In the genomic region with DNA sequence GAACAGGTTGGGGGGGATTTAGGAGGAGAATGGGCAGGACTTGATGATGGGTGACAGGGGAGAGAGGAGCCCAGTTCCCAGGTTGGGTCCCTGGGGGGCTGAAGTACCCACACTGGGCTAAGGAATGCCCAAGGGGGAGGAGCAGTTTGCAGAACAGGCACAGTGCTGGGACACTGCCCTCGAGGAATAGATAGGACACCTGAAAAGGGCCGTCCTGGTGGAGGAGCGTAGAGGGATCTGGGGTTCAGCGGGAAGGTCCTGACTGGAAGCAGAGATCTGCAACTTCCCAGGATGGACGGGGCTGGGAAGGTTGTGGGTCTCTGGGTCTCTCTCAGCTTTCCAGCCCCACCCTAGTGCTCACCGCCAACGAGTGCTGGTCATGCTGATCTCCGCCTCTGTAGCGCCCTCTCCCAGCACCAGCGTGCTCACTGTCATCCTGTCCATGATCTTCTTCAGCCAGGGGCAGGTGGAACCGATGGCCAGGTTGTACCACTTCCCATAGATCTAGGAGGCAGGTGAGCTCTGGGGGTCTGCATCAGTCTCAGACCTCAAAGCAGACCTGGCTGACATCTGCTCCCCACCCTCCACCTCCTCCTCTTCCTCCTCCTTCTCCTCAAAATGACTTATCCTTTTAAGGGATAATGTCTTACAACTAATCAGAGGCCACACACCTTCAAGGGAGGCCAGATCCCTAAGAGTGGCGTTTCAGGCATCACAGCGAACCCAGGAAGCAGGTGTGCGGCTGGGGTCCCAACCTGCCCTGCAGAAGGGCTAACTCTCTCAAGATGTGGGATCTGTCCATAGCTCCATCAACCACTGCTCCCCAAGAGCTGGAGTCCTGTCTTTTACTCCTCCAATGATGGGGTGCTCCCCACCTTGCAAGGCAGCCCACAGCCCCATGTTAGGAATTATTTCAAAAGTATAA, we compare ENCODE assay signal across 1 cellular context.
TF ChIP-seq lines count a peak whose summit lies in the region.

No MANE protein-coding gene starts in this region.

TF ChIP-seq in HepG2, 621 proteins besides CTCF, POLR2A, EP300 and RAD21 (continued from another document and continues in another):
- TF ChIP-seq NCOA5 (CRISPR knock-in tag; IDR thresholded peaks at IDR 0.05) (no peak), MBNL3 (CRISPR knock-in tag; conservative IDR thresholded peaks at IDR 0.05) (no peak), ZNF224 (CRISPR knock-in tag; IDR thresholded peaks at IDR 0.05) (no peak), FOXA1 (IDR thresholded peaks at IDR 0.05) (no peak), FOXA1 (CRISPR knock-in tag; IDR thresholded peaks at IDR 0.05) (peak; percentile 28; the same call in 1 of the 2 replicates), ZNF205 (CRISPR knock-in tag; IDR thresholded peaks at IDR 0.05) (peak; percentile 42; the same call in 1 of the 2 replicates), FIP1L1 (IDR thresholded peaks at IDR 0.05; ENCODE audit: borderline replicate concordance, insufficient read depth, low read depth, low read length) (no peak), ZNF382 (CRISPR knock-in tag; IDR thresholded peaks at IDR 0.05; ENCODE audit: borderline replicate concordance) (no peak), CHD4 (IDR thresholded peaks at IDR 0.05; ENCODE audit: borderline replicate concordance, low read length) (no peak), CBFB (CRISPR knock-in tag; IDR thresholded peaks at IDR 0.05) (no peak), ZSCAN9 (CRISPR knock-in tag; IDR thresholded peaks at IDR 0.05; ENCODE audit: borderline replicate concordance) (0 out of 2 replicates have a peak, but pooled peaks have one; percentile 53), GABPA (IDR thresholded peaks at IDR 0.05; ENCODE audit: low read depth, low read length) (no peak), GABPA (CRISPR knock-in tag; IDR thresholded peaks at IDR 0.05; ENCODE audit: low read depth) (no peak), JUND (CRISPR knock-in tag; IDR thresholded peaks at IDR 0.05) (peak; percentile 36; the same call in 1 of the 2 replicates), ZNF766 (CRISPR knock-in tag; IDR thresholded peaks at IDR 0.05; ENCODE audit: borderline replicate concordance) (peak; percentile 38; the same call in 1 of the 2 replicates), HDAC1 (CRISPR knock-in tag; IDR thresholded peaks at IDR 0.05) (peak; percentile 54; the same call in 1 of the 2 replicates), ZNF136 (CRISPR knock-in tag; IDR thresholded peaks at IDR 0.05; ENCODE audit: low read depth) (no peak), ZNF232 (CRISPR knock-in tag; IDR thresholded peaks at IDR 0.05; ENCODE audit: borderline replicate concordance) (no peak), ZNF335 (CRISPR knock-in tag; IDR thresholded peaks at IDR 0.05) (0 out of 2 replicates have a peak, but pooled peaks have one; percentile 28), XRCC5 (optimal IDR thresholded peaks at IDR 0.05; ENCODE audit: low read length) (peak; percentile 15), ADNP (CRISPR knock-in tag; IDR thresholded peaks at IDR 0.05) (no peak), ISX (CRISPR knock-in tag; conservative IDR thresholded peaks at IDR 0.05) (no peak), ZNF557 (CRISPR knock-in tag; IDR thresholded peaks at IDR 0.05) (no peak), SMAD9 (CRISPR knock-in tag; IDR thresholded peaks at IDR 0.05) (no peak), ZNF614 (CRISPR knock-in tag; IDR thresholded peaks at IDR 0.05; ENCODE audit: borderline replicate concordance) (no peak), KDM3A (CRISPR knock-in tag; IDR thresholded peaks at IDR 0.05; ENCODE audit: low read depth) (no peak), ZFP1 (CRISPR knock-in tag; IDR thresholded peaks at IDR 0.05) (no peak), ATF7-NPFF (CRISPR knock-in tag; IDR thresholded peaks at IDR 0.05; ENCODE audit: low read depth) (no peak), SRSF4 (IDR thresholded peaks at IDR 0.05; ENCODE audit: low read depth, low read length, poor library complexity, severe bottlenecking) (no peak), ZNF326 (CRISPR knock-in tag; IDR thresholded peaks at IDR 0.05; ENCODE audit: borderline replicate concordance) (no peak)
- TF ChIP-seq, protein P1, sequence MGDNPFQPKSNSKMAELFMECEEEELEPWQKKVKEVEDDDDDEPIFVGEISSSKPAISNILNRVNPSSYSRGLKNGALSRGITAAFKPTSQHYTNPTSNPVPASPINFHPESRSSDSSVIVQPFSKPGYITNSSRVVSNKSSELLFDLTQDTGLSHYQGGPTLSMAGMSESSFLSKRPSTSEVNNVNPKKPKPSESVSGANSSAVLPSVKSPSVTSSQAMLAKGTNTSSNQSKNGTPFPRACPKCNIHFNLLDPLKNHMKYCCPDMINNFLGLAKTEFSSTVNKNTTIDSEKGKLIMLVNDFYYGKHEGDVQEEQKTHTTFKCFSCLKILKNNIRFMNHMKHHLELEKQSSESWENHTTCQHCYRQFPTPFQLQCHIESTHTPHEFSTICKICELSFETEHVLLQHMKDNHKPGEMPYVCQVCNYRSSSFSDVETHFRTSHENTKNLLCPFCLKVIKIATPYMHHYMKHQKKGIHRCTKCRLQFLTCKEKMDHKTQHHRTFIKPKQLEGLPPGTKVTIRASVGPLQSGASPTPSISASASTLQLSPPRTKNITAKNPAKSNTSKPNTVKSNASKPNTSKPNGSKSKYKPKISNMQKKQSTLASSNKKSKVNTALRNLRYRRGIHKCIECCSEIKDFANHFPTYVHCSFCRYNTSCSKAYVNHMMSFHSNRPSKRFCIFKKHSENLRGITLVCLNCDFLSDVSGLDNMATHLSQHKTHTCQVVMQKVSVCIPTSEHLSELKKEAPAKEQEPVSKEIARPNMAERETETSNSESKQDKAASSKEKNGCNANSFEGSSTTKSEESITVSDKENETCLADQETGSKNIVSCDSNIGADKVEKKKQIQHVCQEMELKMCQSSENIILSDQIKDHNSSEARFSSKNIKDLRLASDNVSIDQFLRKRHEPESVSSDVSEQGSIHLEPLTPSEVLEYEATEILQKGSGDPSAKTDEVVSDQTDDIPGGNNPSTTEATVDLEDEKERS (CRISPR knock-in tag; IDR thresholded peaks at IDR 0.05): no peak
- TF ChIP-seq, protein P2, sequence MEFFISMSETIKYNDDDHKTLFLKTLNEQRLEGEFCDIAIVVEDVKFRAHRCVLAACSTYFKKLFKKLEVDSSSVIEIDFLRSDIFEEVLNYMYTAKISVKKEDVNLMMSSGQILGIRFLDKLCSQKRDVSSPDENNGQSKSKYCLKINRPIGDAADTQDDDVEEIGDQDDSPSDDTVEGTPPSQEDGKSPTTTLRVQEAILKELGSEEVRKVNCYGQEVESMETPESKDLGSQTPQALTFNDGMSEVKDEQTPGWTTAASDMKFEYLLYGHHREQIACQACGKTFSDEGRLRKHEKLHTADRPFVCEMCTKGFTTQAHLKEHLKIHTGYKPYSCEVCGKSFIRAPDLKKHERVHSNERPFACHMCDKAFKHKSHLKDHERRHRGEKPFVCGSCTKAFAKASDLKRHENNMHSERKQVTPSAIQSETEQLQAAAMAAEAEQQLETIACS (CRISPR knock-in tag; IDR thresholded peaks at IDR 0.05): no peak
- TF ChIP-seq, protein P3, sequence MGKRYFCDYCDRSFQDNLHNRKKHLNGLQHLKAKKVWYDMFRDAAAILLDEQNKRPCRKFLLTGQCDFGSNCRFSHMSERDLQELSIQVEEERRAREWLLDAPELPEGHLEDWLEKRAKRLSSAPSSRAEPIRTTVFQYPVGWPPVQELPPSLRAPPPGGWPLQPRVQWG (CRISPR knock-in tag; IDR thresholded peaks at IDR 0.05; ENCODE audit: borderline replicate concordance, low read depth): no peak
- TF ChIP-seq, protein P4, sequence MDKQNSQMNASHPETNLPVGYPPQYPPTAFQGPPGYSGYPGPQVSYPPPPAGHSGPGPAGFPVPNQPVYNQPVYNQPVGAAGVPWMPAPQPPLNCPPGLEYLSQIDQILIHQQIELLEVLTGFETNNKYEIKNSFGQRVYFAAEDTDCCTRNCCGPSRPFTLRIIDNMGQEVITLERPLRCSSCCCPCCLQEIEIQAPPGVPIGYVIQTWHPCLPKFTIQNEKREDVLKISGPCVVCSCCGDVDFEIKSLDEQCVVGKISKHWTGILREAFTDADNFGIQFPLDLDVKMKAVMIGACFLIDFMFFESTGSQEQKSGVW (CRISPR knock-in tag; IDR thresholded peaks at IDR 0.05; ENCODE audit: borderline replicate concordance): no peak
- TF ChIP-seq, protein P5, sequence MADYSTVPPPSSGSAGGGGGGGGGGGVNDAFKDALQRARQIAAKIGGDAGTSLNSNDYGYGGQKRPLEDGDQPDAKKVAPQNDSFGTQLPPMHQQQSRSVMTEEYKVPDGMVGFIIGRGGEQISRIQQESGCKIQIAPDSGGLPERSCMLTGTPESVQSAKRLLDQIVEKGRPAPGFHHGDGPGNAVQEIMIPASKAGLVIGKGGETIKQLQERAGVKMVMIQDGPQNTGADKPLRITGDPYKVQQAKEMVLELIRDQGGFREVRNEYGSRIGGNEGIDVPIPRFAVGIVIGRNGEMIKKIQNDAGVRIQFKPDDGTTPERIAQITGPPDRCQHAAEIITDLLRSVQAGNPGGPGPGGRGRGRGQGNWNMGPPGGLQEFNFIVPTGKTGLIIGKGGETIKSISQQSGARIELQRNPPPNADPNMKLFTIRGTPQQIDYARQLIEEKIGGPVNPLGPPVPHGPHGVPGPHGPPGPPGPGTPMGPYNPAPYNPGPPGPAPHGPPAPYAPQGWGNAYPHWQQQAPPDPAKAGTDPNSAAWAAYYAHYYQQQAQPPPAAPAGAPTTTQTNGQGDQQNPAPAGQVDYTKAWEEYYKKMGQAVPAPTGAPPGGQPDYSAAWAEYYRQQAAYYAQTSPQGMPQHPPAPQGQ (CRISPR knock-in tag; IDR thresholded peaks at IDR 0.05; ENCODE audit: borderline replicate concordance): 0 out of 2 replicates have a peak, but pooled peaks have one; percentile 9
- TF ChIP-seq, protein P6, sequence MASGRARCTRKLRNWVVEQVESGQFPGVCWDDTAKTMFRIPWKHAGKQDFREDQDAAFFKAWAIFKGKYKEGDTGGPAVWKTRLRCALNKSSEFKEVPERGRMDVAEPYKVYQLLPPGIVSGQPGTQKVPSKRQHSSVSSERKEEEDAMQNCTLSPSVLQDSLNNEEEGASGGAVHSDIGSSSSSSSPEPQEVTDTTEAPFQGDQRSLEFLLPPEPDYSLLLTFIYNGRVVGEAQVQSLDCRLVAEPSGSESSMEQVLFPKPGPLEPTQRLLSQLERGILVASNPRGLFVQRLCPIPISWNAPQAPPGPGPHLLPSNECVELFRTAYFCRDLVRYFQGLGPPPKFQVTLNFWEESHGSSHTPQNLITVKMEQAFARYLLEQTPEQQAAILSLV (CRISPR knock-in tag; IDR thresholded peaks at IDR 0.05; ENCODE audit: borderline replicate concordance): no peak
- TF ChIP-seq, protein P7, sequence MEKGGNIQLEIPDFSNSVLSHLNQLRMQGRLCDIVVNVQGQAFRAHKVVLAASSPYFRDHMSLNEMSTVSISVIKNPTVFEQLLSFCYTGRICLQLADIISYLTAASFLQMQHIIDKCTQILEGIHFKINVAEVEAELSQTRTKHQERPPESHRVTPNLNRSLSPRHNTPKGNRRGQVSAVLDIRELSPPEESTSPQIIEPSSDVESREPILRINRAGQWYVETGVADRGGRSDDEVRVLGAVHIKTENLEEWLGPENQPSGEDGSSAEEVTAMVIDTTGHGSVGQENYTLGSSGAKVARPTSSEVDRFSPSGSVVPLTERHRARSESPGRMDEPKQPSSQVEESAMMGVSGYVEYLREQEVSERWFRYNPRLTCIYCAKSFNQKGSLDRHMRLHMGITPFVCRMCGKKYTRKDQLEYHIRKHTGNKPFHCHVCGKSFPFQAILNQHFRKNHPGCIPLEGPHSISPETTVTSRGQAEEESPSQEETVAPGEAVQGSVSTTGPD (CRISPR knock-in tag; IDR thresholded peaks at IDR 0.05): no peak
- TF ChIP-seq, protein P8, sequence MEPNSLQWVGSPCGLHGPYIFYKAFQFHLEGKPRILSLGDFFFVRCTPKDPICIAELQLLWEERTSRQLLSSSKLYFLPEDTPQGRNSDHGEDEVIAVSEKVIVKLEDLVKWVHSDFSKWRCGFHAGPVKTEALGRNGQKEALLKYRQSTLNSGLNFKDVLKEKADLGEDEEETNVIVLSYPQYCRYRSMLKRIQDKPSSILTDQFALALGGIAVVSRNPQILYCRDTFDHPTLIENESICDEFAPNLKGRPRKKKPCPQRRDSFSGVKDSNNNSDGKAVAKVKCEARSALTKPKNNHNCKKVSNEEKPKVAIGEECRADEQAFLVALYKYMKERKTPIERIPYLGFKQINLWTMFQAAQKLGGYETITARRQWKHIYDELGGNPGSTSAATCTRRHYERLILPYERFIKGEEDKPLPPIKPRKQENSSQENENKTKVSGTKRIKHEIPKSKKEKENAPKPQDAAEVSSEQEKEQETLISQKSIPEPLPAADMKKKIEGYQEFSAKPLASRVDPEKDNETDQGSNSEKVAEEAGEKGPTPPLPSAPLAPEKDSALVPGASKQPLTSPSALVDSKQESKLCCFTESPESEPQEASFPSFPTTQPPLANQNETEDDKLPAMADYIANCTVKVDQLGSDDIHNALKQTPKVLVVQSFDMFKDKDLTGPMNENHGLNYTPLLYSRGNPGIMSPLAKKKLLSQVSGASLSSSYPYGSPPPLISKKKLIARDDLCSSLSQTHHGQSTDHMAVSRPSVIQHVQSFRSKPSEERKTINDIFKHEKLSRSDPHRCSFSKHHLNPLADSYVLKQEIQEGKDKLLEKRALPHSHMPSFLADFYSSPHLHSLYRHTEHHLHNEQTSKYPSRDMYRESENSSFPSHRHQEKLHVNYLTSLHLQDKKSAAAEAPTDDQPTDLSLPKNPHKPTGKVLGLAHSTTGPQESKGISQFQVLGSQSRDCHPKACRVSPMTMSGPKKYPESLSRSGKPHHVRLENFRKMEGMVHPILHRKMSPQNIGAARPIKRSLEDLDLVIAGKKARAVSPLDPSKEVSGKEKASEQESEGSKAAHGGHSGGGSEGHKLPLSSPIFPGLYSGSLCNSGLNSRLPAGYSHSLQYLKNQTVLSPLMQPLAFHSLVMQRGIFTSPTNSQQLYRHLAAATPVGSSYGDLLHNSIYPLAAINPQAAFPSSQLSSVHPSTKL (CRISPR knock-in tag; IDR thresholded peaks at IDR 0.05): no peak
- TF ChIP-seq, protein P9, sequence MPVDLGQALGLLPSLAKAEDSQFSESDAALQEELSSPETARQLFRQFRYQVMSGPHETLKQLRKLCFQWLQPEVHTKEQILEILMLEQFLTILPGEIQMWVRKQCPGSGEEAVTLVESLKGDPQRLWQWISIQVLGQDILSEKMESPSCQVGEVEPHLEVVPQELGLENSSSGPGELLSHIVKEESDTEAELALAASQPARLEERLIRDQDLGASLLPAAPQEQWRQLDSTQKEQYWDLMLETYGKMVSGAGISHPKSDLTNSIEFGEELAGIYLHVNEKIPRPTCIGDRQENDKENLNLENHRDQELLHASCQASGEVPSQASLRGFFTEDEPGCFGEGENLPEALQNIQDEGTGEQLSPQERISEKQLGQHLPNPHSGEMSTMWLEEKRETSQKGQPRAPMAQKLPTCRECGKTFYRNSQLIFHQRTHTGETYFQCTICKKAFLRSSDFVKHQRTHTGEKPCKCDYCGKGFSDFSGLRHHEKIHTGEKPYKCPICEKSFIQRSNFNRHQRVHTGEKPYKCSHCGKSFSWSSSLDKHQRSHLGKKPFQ (CRISPR knock-in tag; IDR thresholded peaks at IDR 0.05; ENCODE audit: insufficient replicate concordance): no peak
- TF ChIP-seq, protein P10, sequence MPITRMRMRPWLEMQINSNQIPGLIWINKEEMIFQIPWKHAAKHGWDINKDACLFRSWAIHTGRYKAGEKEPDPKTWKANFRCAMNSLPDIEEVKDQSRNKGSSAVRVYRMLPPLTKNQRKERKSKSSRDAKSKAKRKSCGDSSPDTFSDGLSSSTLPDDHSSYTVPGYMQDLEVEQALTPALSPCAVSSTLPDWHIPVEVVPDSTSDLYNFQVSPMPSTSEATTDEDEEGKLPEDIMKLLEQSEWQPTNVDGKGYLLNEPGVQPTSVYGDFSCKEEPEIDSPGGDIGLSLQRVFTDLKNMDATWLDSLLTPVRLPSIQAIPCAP (CRISPR knock-in tag; IDR thresholded peaks at IDR 0.05; ENCODE audit: low read depth): no peak
